In genomic region chrX:97666890-97667289, GRCh38 we compare ENCODE assay signal across 25 cellular contexts.
"Had no signal": no experiment of that assay in that cellular context is flagged by ENCODE, and none has a peak within 500 bp of the region (broad histone marks: within the 10 kb centered on the region; RNA-seq: fewer than 3 reads in every experiment).

No MANE protein-coding gene starts in this region.

- H3K9me3 ChIP-seq: colonic mucosa, esophagus squamous epithelium, gastrocnemius medialis, heart right ventricle, left ventricle myocardium inferior, lower lobe of right lung, mucosa of descending colon had no signal

- DNase-seq: colonic mucosa; cortex of kidney; effector CD8-positive, alpha-beta T cell; effector memory CD8-positive, alpha-beta T cell; endodermal cell; erythroblast; esophagus squamous epithelium; foreskin fibroblast; foreskin melanocyte; gastrocnemius medialis; glutamatergic neuron; head of caudate nucleus; heart right ventricle; hippocampal formation; left cardiac atrium; left ventricle myocardium inferior; lower lobe of right lung; mesenchymal stem cell; mucosa of descending colon; naive B cell had no signal

- H3K4me3 ChIP-seq: colonic mucosa, esophagus squamous epithelium, gastrocnemius medialis, heart right ventricle, left ventricle myocardium inferior, lower lobe of right lung, mucosa of descending colon had no signal

- H3K27me3 ChIP-seq: colonic mucosa, esophagus squamous epithelium, gastrocnemius medialis had no signal

- H3K36me3 ChIP-seq: colonic mucosa, esophagus squamous epithelium, gastrocnemius medialis, heart right ventricle, left ventricle myocardium inferior, lower lobe of right lung had no signal

- H3K27ac ChIP-seq: colonic mucosa, epithelial cell of prostate, esophagus squamous epithelium, gastrocnemius medialis, heart right ventricle, left ventricle myocardium inferior, lower lobe of right lung had no signal

- ATAC-seq: effector memory CD8-positive, alpha-beta T cell; esophagus mucosa; gastrocnemius medialis; heart right ventricle; left cardiac atrium; lower lobe of right lung; mucosa of descending colon had no signal

- H3K4me1 ChIP-seq: colonic mucosa, esophagus squamous epithelium, gastrocnemius medialis, heart right ventricle, left ventricle myocardium inferior, lower lobe of right lung had no signal

- FAIRE-seq: endometrium, islet of Langerhans, keratinocyte had no signal
